9 cellular contexts compared by ENCODE assay signal in the genomic region with DNA sequence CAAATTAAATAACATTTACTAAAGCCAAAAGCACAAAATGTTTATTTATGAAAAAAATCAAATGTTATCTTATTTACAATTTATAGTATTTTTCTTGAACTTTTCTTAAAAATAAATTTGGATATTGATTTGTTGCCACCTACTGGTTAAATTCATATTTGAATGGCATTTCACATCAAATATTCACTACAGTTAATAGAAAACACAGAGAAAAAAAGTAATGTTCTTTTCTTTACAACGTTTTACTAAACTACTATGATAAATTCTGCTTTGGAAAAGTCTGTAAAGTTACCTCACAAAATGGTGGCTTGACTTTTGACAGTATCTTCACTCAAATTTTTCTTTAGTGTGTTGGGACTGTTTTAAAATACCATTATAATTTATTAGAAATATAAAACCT. TPM values are rescaled to one million over a fixed set of nuclear protein-coding genes. Genes with fewer than 3 reads are reported as not detected.
A peak's percentile ranks its signal among the peaks of the same experiment; 100 is the strongest.
DNase-seq lines count a peak whose midpoint lies in the region; ATAC-seq and TF ChIP-seq lines count a peak whose summit lies in the region.
"Had no signal": no experiment of that assay in that cellular context is flagged by ENCODE, and none has a peak within 500 bp of the region (broad histone marks: within the 10 kb centered on the region; RNA-seq: fewer than 3 reads in every experiment).

No MANE protein-coding gene starts in this region.

- no peaks in the 10 kb centered on the region for H3K9me3 ChIP-seq in AG04450 (ENCODE audit: control insufficient read depth, insufficient read depth, low read length)
- no peaks in the 10 kb centered on the region for H3K9me3 ChIP-seq in HCT116 (ENCODE audit: control insufficient read depth in 1 of 2, insufficient read depth in 1 of 2, low read depth in 1 of 2, low read length in 2 of 2)
- no peaks in the 10 kb centered on the region for H3K9me3 ChIP-seq in adrenal gland (replicated peaks in 1 of 3)
- no peaks in the 10 kb centered on the region for H3K9me3 ChIP-seq in lower lobe of right lung

- H3K27me3 ChIP-seq in AG04450 (ENCODE audit: control insufficient read depth, insufficient read depth, low read length) (no peaks in the 10 kb centered on the region), HCT116 (ENCODE audit: insufficient read depth, low read length) (no peaks in the 10 kb centered on the region), adrenal gland (no peaks in the 10 kb centered on the region), lower lobe of right lung (ENCODE audit: low read depth) (no peaks in the 10 kb centered on the region)

- TF ChIP-seq POLR2A in HCT116 (IDR thresholded peaks at IDR 0.05; ENCODE audit: borderline replicate concordance, extremely low read depth, insufficient read depth, insufficient read length) = no peak
- TF ChIP-seq POLR2A in adrenal gland (IDR thresholded peaks at IDR 0.05) = no peak

- POLR2A ChIA-PET in AG04450 (lab: Yijun Ruan, JAX) = no interaction called here
- POLR2A ChIA-PET in HCT116 (lab: Charles Lee) = no interaction called here

- no TSS peak for BruUV-seq in HCT116 (replicated peaks; lab: Mats Ljungman, UMichigan)

- H3K79me2 ChIP-seq in HCT116 (ENCODE audit: insufficient read depth, low read length) = peaks cover 63% of the 10 kb centered on the region

- H3K27ac ChIP-seq in AG04450 (ENCODE audit: low read depth, low read length) = no peak overlapping the region
- H3K27ac ChIP-seq in HCT116 (ENCODE audit: low read depth, low read length) = no peak overlapping the region
- no peak overlapping the region for H3K27ac ChIP-seq in adrenal gland
- H3K27ac ChIP-seq in lower lobe of right lung = no peak overlapping the region

- no peak overlapping the region for H2AFZ ChIP-seq in HCT116 (ENCODE audit: low read depth, low read length, poor library complexity, severe bottlenecking)

- RAD21 ChIA-PET in HCT116 (lab: Charles Lee; ENCODE audit: low non-redundant PET in 1 of 2, low total read pairs in 2 of 2, uncharacterized antibody in 2 of 2, unreplicated experiment in 2 of 2) = no interaction called here

- 13 to 18% (median 14%) methylated on average over 1 of the region's 1 CpG for WGBS in adrenal gland, 4 donors

- H3K9ac ChIP-seq in HCT116 (ENCODE audit: low read length) = no peak overlapping the region

- no peak overlapping the region for H3K4me2 ChIP-seq in HCT116 (ENCODE audit: low read length)

- H3K4me1 ChIP-seq in HCT116 (ENCODE audit: control insufficient read depth in 1 of 2, insufficient read depth in 2 of 2, low read length in 2 of 2) (peaks cover 3 to 4% of the 10 kb centered on the region in 2 experiments; a peak in 2 of 4 replicates), adrenal gland (replicated peaks in 1 of 2) (peaks cover 0 to 11% of the 10 kb centered on the region in 2 donors), lower lobe of right lung (no peaks in the 10 kb centered on the region)

- no peaks in the 10 kb centered on the region for H4K20me1 ChIP-seq in HCT116 (ENCODE audit: insufficient read depth)

- DNase-seq in AG04450 (ENCODE audit: low read depth, low spot score) (no peak), HCT116 (ENCODE audit: low read depth, low spot score) (no peak), adrenal gland (no peak), lower lobe of right lung (no peak)
- DNase-seq: stimulated activated naive CD4-positive, alpha-beta T cell treated with Interleukin-2 at 50 U/mL for 16 hours had no signal

- peak; percentile 66 for TF ChIP-seq RAD21 in HCT116 (IDR thresholded peaks at IDR 0.05; ENCODE audit: low read depth)

- CTCF ChIA-PET in AG04450 (lab: Charles Lee) = interaction anchor here (0.7 kb wide), 1 partner anchor 354 kb away, joined by 3 read pairs; no protein-coding TSS in a partner anchor
- CTCF ChIA-PET in HCT116 (lab: Charles Lee) = no interaction called here

- H3K36me3 ChIP-seq in HCT116 (ENCODE audit: control insufficient read depth in 1 of 2, insufficient read depth in 2 of 2, low read length in 2 of 2) (no peaks in the 10 kb centered on the region), adrenal gland (replicated peaks in 1 of 2) (no peaks in the 10 kb centered on the region), lower lobe of right lung (no peaks in the 10 kb centered on the region)

- ATAC-seq in HCT116 (no peak), lower lobe of right lung (no peak), GM18502 (IDR thresholded peaks at IDR 0.05; ENCODE audit: poor library complexity, unreplicated experiment) (no peak), GM18517 (IDR thresholded peaks at IDR 0.05; ENCODE audit: unreplicated experiment) (no peak), HG03097 (IDR thresholded peaks at IDR 0.05; ENCODE audit: low FRiP score, unreplicated experiment) (no peak), GM19395 (IDR thresholded peaks at IDR 0.05; ENCODE audit: unreplicated experiment) (no peak)

- no peaks in the 10 kb centered on the region for H3K9me2 ChIP-seq in HCT116 (ENCODE audit: insufficient read depth)

- intact Hi-C loops in HCT116 (cut with micrococcal nuclease) = loop anchor here (2.0 to 10.0 kb wide), 3 partner anchors 195 to 411 kb away; no protein-coding TSS in a partner anchor
- intact Hi-C loops in adrenal gland (cut with DNase I) = loop anchor here (10.0 kb wide), 2 partner anchors 201 to 351 kb away; no protein-coding TSS in a partner anchor
- intact Hi-C loops in lower lobe of right lung (cut with DNase I) = no loop called here

- TF ChIP-seq CTCF in AG04450 (IDR thresholded peaks at IDR 0.05; ENCODE audit: low read depth, low read length) (peak; percentile 34; the same call in 1 of the 2 replicates), HCT116 (IDR thresholded peaks at IDR 0.05 in 2 of 3, conservative IDR thresholded peaks at IDR 0.05 in 1 of 3; ENCODE audit: borderline replicate concordance in 1 of 3, insufficient read depth in 1 of 3, low read depth in 2 of 3, low read length in 2 of 3) (peak; percentile 7 to 37 (median 33); a peak in 2 of 6 replicates), adrenal gland (IDR thresholded peaks at IDR 0.05) (peak; percentile 13 to 58 (median 42)), lower lobe of right lung (IDR thresholded peaks at IDR 0.05) (peak; percentile 30)

- H3K4me3 ChIP-seq in AG04450 (ENCODE audit: low read depth, low read length) = no peak overlapping the region
- no peak overlapping the region for H3K4me3 ChIP-seq in HCT116 (replicated peaks in 1 of 2; ENCODE audit: low read depth in 1 of 2, low read length in 2 of 2)
- no peak overlapping the region for H3K4me3 ChIP-seq in adrenal gland
- no peak overlapping the region for H3K4me3 ChIP-seq in lower lobe of right lung

TF ChIP-seq in HCT116, 20 proteins besides CTCF, POLR2A, EP300 and RAD21 (continues in another document):
- TF ChIP-seq FOSL1 (IDR thresholded peaks at IDR 0.05; ENCODE audit: low read depth) (no peak), EZH2 (IDR thresholded peaks at IDR 0.05) (no peak), SIN3A (IDR thresholded peaks at IDR 0.05; ENCODE audit: low read depth) (no peak), YY1 (IDR thresholded peaks at IDR 0.05; ENCODE audit: extremely low read depth, insufficient replicate concordance, low read depth, low read length) (no peak), POLR2AphosphoS5 (IDR thresholded peaks at IDR 0.05; ENCODE audit: low read depth, low read length) (no peak), EGR1 (IDR thresholded peaks at IDR 0.05; ENCODE audit: low read depth) (no peak), ZNF274 (IDR thresholded peaks at IDR 0.05; ENCODE audit: low read depth, low read length) (no peak)
- TF ChIP-seq, protein P1, sequence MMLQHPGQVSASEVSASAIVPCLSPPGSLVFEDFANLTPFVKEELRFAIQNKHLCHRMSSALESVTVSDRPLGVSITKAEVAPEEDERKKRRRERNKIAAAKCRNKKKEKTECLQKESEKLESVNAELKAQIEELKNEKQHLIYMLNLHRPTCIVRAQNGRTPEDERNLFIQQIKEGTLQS (IDR thresholded peaks at IDR 0.05) = no peak
- TF ChIP-seq, protein P2, sequence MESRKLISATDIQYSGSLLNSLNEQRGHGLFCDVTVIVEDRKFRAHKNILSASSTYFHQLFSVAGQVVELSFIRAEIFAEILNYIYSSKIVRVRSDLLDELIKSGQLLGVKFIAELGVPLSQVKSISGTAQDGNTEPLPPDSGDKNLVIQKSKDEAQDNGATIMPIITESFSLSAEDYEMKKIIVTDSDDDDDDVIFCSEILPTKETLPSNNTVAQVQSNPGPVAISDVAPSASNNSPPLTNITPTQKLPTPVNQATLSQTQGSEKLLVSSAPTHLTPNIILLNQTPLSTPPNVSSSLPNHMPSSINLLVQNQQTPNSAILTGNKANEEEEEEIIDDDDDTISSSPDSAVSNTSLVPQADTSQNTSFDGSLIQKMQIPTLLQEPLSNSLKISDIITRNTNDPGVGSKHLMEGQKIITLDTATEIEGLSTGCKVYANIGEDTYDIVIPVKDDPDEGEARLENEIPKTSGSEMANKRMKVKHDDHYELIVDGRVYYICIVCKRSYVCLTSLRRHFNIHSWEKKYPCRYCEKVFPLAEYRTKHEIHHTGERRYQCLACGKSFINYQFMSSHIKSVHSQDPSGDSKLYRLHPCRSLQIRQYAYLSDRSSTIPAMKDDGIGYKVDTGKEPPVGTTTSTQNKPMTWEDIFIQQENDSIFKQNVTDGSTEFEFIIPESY (IDR thresholded peaks at IDR 0.05; ENCODE audit: extremely low read depth, insufficient replicate concordance, low read length) = no peak

RNA-seq across cellular contexts. Expression of a gene that starts 52.7 kb away (rescaled TPM):
- polyA plus RNA-seq in AG04450 (2011; rRNA removed) (22.4 and 23.7 TPM in 2 replicates), adrenal gland (10 to 100 TPM in 2 of 3 donors, 1 to 10 TPM in 1; 7.3 to 37.8 (median 11.9) TPM)
- polyA minus RNA-seq in AG04450 (2011; rRNA and poly(A)+ RNA removed) = 22.1 and 28.9 TPM in 2 replicates
- total RNA-seq in HCT116 (2021; ENCODE audit: unreplicated experiment) (37.4 TPM), adrenal gland (10 to 100 TPM; 29.9 to 64.7 (median 36.8) TPM), lower lobe of right lung (43.2 TPM)
- 14.5 and 20.5 TPM in 2 replicates for polyA plus RNA-seq in HCT116 (2012)
